Comparison of ENCODE assay signal across 6 cellular contexts in genomic region chr7:100895956-100896742, GRCh38. TPM values are rescaled to one million over a fixed set of nuclear protein-coding genes. Genes with fewer than 3 reads are reported as not detected.
DNase-seq lines count a peak whose midpoint lies in the region; ATAC-seq and TF ChIP-seq lines count a peak whose summit lies in the region.

No MANE protein-coding gene starts in this region.

- H3K27ac ChIP-seq in duodenal mucosa (ENCODE audit: low read depth, low read length) (peak overlapping the region; percentile 47), psoas muscle (peak overlapping the region; percentile 85)

- TF ChIP-seq CTCF in psoas muscle (IDR thresholded peaks at IDR 0.05) = no peak

- peak overlapping the region; percentile 48 to 60 for H3K4me3 ChIP-seq in duodenal mucosa (ENCODE audit: low read depth in 1 of 2, low read length in 2 of 2)
- peak overlapping the region; percentile 79 for H3K4me3 ChIP-seq in psoas muscle

- intact Hi-C loops in Right ventricle myocardium inferior (cut with DNase I) (loop anchor here (5.0 kb wide), 1 partner anchor 181 kb away; no protein-coding TSS in a partner anchor), cardiac septum (cut with DNase I) (loop anchor here (5.0 to 10.0 kb wide), 2 partner anchors 181 to 269 kb away; partner anchors contain the start of gene VGF), psoas muscle (cut with DNase I) (loop anchor here (2.0 to 5.0 kb wide), 2 partner anchors 71 to 181 kb away; no protein-coding TSS in a partner anchor)

- H3K4me1 ChIP-seq in duodenal mucosa (ENCODE audit: control insufficient read depth in 1 of 2, insufficient read depth in 2 of 2, low read length in 2 of 2) = peaks cover 14 to 29% of the 10 kb centered on the region in 2 donors
- H3K4me1 ChIP-seq in psoas muscle = peaks cover 17% of the 10 kb centered on the region

- WGBS in psoas muscle, 3 donors = 1 to 2% (median 2%) methylated on average over 40 to 55 of the region's 55 CpGs

- DNase-seq in Right ventricle myocardium inferior (ENCODE audit: missing footprints) (peak; percentile 63), cardiac septum (ENCODE audit: low spot score) (no peak), psoas muscle (peak; percentile 56 to 81), COLO829 (ENCODE audit: low spot score) (no peak), NCI-H774 (lab: John Stamatoyannopoulos, UW) (no peak)

- ATAC-seq in Right ventricle myocardium inferior (no peak), psoas muscle (peak; percentile 45 to 65 (median 52))

- H3K36me3 ChIP-seq in duodenal mucosa (ENCODE audit: control insufficient read depth in 1 of 2, insufficient read depth in 2 of 2, low read length in 2 of 2) (no peaks in the 10 kb centered on the region), psoas muscle (ENCODE audit: insufficient read depth in 1 of 2, low read depth in 1 of 2) (no peaks in the 10 kb centered on the region)

- H3K9me3 ChIP-seq in duodenal mucosa (ENCODE audit: control insufficient read depth in 1 of 2, low read length in 2 of 2) (no peaks in the 10 kb centered on the region), psoas muscle (no peaks in the 10 kb centered on the region)

- H3K9ac ChIP-seq in duodenal mucosa (ENCODE audit: low read depth in 1 of 2, low read length in 2 of 2) = peak overlapping the region; percentile 58 to 64

- H3K27me3 ChIP-seq in duodenal mucosa (ENCODE audit: control insufficient read depth in 1 of 2, insufficient read depth in 2 of 2, low read length in 2 of 2) = peaks cover 8 to 11% of the 10 kb centered on the region in 2 donors
- H3K27me3 ChIP-seq in psoas muscle (ENCODE audit: insufficient read depth in 3 of 3, low read length in 2 of 3) = peaks cover 0 to 6% (median 0%) of the 10 kb centered on the region in 3 donors

RNA-seq across cellular contexts. Expression of gene ACHE, which starts 0.5 kb away (rescaled TPM):
- total RNA-seq in Right ventricle myocardium inferior (0.73 TPM), cardiac septum (2.1 TPM), psoas muscle (10 to 100 TPM; 21.4 to 99.2 (median 36.8) TPM)
- 10 to 100 TPM; 10.7 to 23.8 (median 14.2) TPM for polyA plus RNA-seq in psoas muscle

RNA-seq across cellular contexts. Expression of gene UFSP1, which starts 6.6 kb away (rescaled TPM):
- total RNA-seq in Right ventricle myocardium inferior (1.9 TPM), cardiac septum (2.1 TPM), psoas muscle (1 to 10 TPM; 2.5 to 8.0 (median 6.0) TPM)
- 1 to 10 TPM; 3.7 to 7.6 (median 4.3) TPM for polyA plus RNA-seq in psoas muscle

RNA-seq across cellular contexts. Expression of gene SRRT, which starts 21.2 kb away (rescaled TPM):
- total RNA-seq in Right ventricle myocardium inferior (70.5 TPM), cardiac septum (62.9 TPM), psoas muscle (10 to 100 TPM; 46.8 to 79.8 (median 61.0) TPM)
- polyA plus RNA-seq in psoas muscle = 10 to 100 TPM; 48.2 to 58.1 (median 51.2) TPM

RNA-seq across cellular contexts. Expression of gene TRIP6, which starts 29.0 kb away (rescaled TPM):
- total RNA-seq in Right ventricle myocardium inferior (15.5 TPM), cardiac septum (24.4 TPM), psoas muscle (1 to 10 TPM; 5.0 to 8.8 (median 6.8) TPM)
- 1 to 10 TPM; 4.3 to 7.1 (median 5.3) TPM for polyA plus RNA-seq in psoas muscle

RNA-seq across cellular contexts. Expression of gene SLC12A9, which starts 43.6 kb away (rescaled TPM):
- total RNA-seq in Right ventricle myocardium inferior (10.2 TPM), cardiac septum (6.9 TPM), psoas muscle (1 to 10 TPM; 2.9 to 4.7 (median 3.9) TPM)
- polyA plus RNA-seq in psoas muscle = 1 to 10 TPM; 2.2 to 3.3 (median 2.5) TPM

Comparison
In these comparisons a context has a peak if more than half of its experiments do, and no peak if none do; other contexts are left out.
1. DNase-seq: peak in Right ventricle myocardium inferior (single experiment) and psoas muscle (2 of 2); none in cardiac septum (single experiment), COLO829 (single experiment) and NCI-H774 (single experiment).